8 cellular contexts compared by ENCODE assay signal in the genomic region with DNA sequence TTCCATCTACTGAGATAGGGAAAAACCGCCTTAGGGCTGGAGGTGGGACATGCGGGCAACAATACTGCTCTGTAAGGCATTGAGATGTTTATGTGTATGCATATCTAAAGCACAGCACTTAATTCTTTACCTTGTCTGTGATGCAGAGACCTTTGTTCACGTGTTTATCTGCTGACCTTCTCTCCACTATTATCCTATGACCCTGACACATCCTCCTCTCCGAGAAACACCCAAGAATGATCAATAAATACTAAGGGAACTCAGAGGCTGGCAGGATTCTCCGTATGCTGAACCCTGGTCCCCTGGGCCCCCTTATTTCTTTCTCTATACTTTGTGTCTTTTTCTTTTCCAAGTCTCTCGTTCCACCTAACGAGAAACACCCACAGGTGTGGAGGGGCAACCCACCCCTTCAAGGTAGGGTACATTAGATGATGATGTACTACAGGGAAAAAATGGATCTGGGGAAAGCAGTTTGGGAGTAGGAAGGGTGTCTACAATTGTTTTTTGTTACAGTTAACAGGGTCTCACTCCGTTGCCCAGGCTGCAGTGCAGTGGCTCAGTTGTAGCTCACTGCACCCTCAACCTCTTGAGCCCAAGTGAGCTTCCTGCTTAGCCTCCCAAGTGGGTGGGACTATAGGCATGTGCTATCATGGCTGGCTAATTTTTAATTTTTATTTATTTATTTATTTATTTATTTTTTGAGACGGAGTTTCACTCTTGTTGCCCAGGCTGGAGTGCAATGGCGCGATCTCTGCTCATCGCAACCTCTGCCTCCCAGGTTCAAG. TPM values are rescaled to one million over a fixed set of nuclear protein-coding genes. Genes with fewer than 3 reads are reported as not detected.
DNase-seq lines count a peak whose midpoint lies in the region; ATAC-seq, FAIRE-seq and TF ChIP-seq lines count a peak whose summit lies in the region.
"Not testable (repeated sequence)": the region's sequence is repeated elsewhere in the genome, so short reads cannot be mapped to it uniquely, and the experiment has no call there.

No MANE protein-coding gene starts in this region.

- H3K23me2 ChIP-seq in H1 (ENCODE audit: low read depth, low read length) = not testable (repeated sequence)

- H3K27ac Mint-ChIP-seq in Caco-2 (ENCODE audit: unreplicated experiment) (peak overlapping the region; percentile 87), nephron (peak overlapping the region; percentile 80 to 96 (median 94)), type B pancreatic cell (peak overlapping the region; percentile 94)

- CTCF ChIA-PET in Caco-2 (lab: Charles Lee) (interaction anchor here (2.5 kb wide), 1 partner anchor 43 kb away, joined by 9 read pairs; no protein-coding TSS in a partner anchor), H1 (lab: Charles Lee; ENCODE audit: partially characterized antibody) (interaction anchor here (0.6 to 1.3 kb wide), 2 partner anchors 36 to 40 kb away, joined by 4 to 5 read pairs; no protein-coding TSS in a partner anchor)

- intact Hi-C loops in Caco-2 (cut with micrococcal nuclease; ENCODE audit: unreplicated experiment); right lobe of liver (cut with DNase I): not testable (repeated sequence)

- H3K79me1 ChIP-seq in H1 (ENCODE audit: low read depth, low read length) = not testable (repeated sequence)

- H3K18ac ChIP-seq in H1 (ENCODE audit: extremely low read depth, low read length) = peak overlapping the region; percentile 100

- H2BK15ac ChIP-seq in H1 (ENCODE audit: low read length) = peak overlapping the region; percentile 95; the same call in 1 of the 2 replicates

- in situ Hi-C loops in SK-MEL-5 (cut with HindIII; ENCODE audit: low pct_unique_long_range_greater_than_20kb, low sequenced_read_pairs) = not testable (repeated sequence)

- H3K27me3 ChIP-seq in Caco-2 (replicated peaks; ENCODE audit: control insufficient read depth, insufficient read depth, low read length); HUES6 (ENCODE audit: control insufficient read depth, insufficient read depth, low read length); H1 (replicated peaks in 1 of 4; ENCODE audit: control insufficient read depth in 3 of 4, extremely low read depth in 1 of 4, insufficient read depth in 3 of 4, low read length in 3 of 4); iPS DF 6.9 (ENCODE audit: control insufficient read depth, insufficient read depth, low read length); right lobe of liver: not testable (repeated sequence)

- H3K56ac ChIP-seq in H1 (replicated peaks; ENCODE audit: insufficient read length, low read depth, low read length) = not testable (repeated sequence)

- peak overlapping the region; percentile 91 for H2BK5ac ChIP-seq in H1 (ENCODE audit: low read depth, low read length)

- H3K36me3 Mint-ChIP-seq in Caco-2 (ENCODE audit: insufficient read depth, unreplicated experiment) = peaks cover 48% of the 10 kb centered on the region
- not testable (repeated sequence) for H3K36me3 Mint-ChIP-seq in nephron (ENCODE audit: low read depth); type B pancreatic cell

- TF ChIP-seq POLR2A in H1 (IDR thresholded peaks at IDR 0.05; ENCODE audit: control extremely low read depth in 1 of 2, low read depth in 2 of 2, low read length in 2 of 2); right lobe of liver (IDR thresholded peaks at IDR 0.05): not testable (repeated sequence)

- peak in 3 of 4 donors; percentile 36 to 54 (median 44) for ATAC-seq in right lobe of liver

- H3K4me3 ChIP-seq in Caco-2 (ENCODE audit: low read depth, low read length) (peak overlapping the region; percentile 17; the same call in 1 of the 2 replicates), HUES6 (ENCODE audit: low read depth, low read length) (peak overlapping the region; percentile 32), H1 (ENCODE audit: extremely low read depth in 1 of 4, insufficient read depth in 2 of 4, low read depth in 3 of 4, low read length in 4 of 4) (peak overlapping the region in 1 of 4 experiments; percentile 39; a peak in 1 of 8 replicates)
- not testable (repeated sequence) for H3K4me3 ChIP-seq in iPS DF 6.9 (ENCODE audit: low read length); right lobe of liver

- H3K9me3 Mint-ChIP-seq in Caco-2 (ENCODE audit: unreplicated experiment); nephron; type B pancreatic cell: not testable (repeated sequence)

- peaks cover 87% of the 10 kb centered on the region for H3K4me1 ChIP-seq in Caco-2
- H3K4me1 ChIP-seq in HUES6 (ENCODE audit: control insufficient read depth, insufficient read depth, low read length) = peaks cover 44% of the 10 kb centered on the region
- H3K4me1 ChIP-seq in H1 (replicated peaks in 1 of 4; ENCODE audit: control insufficient read depth in 3 of 4, insufficient read depth in 4 of 4, low read length in 3 of 4) = peaks cover 4 to 16% (median 10%) of the 10 kb centered on the region in 4 experiments
- not testable (repeated sequence) for H3K4me1 ChIP-seq in iPS DF 6.9 (ENCODE audit: control insufficient read depth, insufficient read depth, low read length)
- H3K4me1 ChIP-seq in right lobe of liver = peaks cover 0 to 22% (median 0%) of the 10 kb centered on the region in 4 donors

- H2BK120ac ChIP-seq in H1 (replicated peaks; ENCODE audit: low read depth, low read length) = peak overlapping the region; percentile 100

- H3K9ac ChIP-seq in HUES6 (ENCODE audit: low read length) (peak overlapping the region; percentile 86), H1 (replicated peaks in 1 of 4; ENCODE audit: extremely low read depth in 1 of 4, low read depth in 3 of 4, low read length in 3 of 4) (peak overlapping the region in 2 of 4 experiments; percentile 26 to 62; a peak in 2 of 7 replicates)

- peak overlapping the region; percentile 91; the same call in 1 of the 2 replicates for H2AK5ac ChIP-seq in H1 (ENCODE audit: low read depth, low read length)

- not testable (repeated sequence) for H3K23ac ChIP-seq in H1 (ENCODE audit: insufficient read length)

- TF ChIP-seq RAD21 in H1 (IDR thresholded peaks at IDR 0.05 in 1 of 2, conservative IDR thresholded peaks at IDR 0.05 in 1 of 2; ENCODE audit: low read depth in 2 of 2, low read length in 2 of 2) = not testable (repeated sequence)

- TF ChIP-seq CTCF in Caco-2 (IDR thresholded peaks at IDR 0.05; ENCODE audit: insufficient read depth in 1 of 2, low read depth in 1 of 2, low read length in 1 of 2, severe bottlenecking in 1 of 2, unreplicated experiment in 1 of 2); H1 (IDR thresholded peaks at IDR 0.05; ENCODE audit: control extremely low read depth in 1 of 3, insufficient read depth in 1 of 3, low read depth in 1 of 3, low read length in 3 of 3); right lobe of liver (IDR thresholded peaks at IDR 0.05); nephron (IDR thresholded peaks at IDR 0.05; ENCODE audit: unreplicated experiment in 3 of 3); type B pancreatic cell (conservative IDR thresholded peaks at IDR 0.05): not testable (repeated sequence)

- not testable (repeated sequence) for FAIRE-seq in H1 (lab: Jason Lieb, UNC)

- peak overlapping the region; percentile 63 for H3K4ac ChIP-seq in H1 (replicated peaks; ENCODE audit: insufficient read length, low read depth, low read length)

- peak overlapping the region; percentile 58 for H3K4me3 Mint-ChIP-seq in Caco-2 (ENCODE audit: unreplicated experiment)
- not testable (repeated sequence) for H3K4me3 Mint-ChIP-seq in nephron
- H3K4me3 Mint-ChIP-seq in type B pancreatic cell = peak overlapping the region; percentile 66

- not testable (repeated sequence) for H2AFZ ChIP-seq in H1 (ENCODE audit: low read length)

- H2BK20ac ChIP-seq in H1 (ENCODE audit: low read length) = 0 out of 2 replicates have a peak overlapping the region, but pooled peaks have one; percentile 90

- H3K9me3 ChIP-seq in Caco-2 = peaks cover 20% of the 10 kb centered on the region
- peaks cover 12% of the 10 kb centered on the region; the same call in 1 of the 2 replicates for H3K9me3 ChIP-seq in HUES6 (ENCODE audit: control insufficient read depth, insufficient read depth, low read depth, low read length)
- not testable (repeated sequence) for H3K9me3 ChIP-seq in H1 (ENCODE audit: insufficient read depth in 2 of 2, low read depth in 1 of 2, low read length in 1 of 2); iPS DF 6.9 (ENCODE audit: control insufficient read depth, insufficient read depth, low read length); right lobe of liver

- H3K14ac ChIP-seq in H1 (ENCODE audit: insufficient read length) = not testable (repeated sequence)

- peak overlapping the region; percentile 1 to 42; a peak in 3 of 4 replicates for H3K4me2 ChIP-seq in H1 (ENCODE audit: insufficient read depth in 1 of 2, low read depth in 2 of 2, low read length in 2 of 2)

- DNase-seq in Caco-2 = peak; percentile 43 to 55
- DNase-seq in SK-MEL-5 (ENCODE audit: low read depth, low spot score) = peak; percentile 68
- not testable (repeated sequence) for DNase-seq in H1 (ENCODE audit: low read depth in 1 of 2, low spot score in 2 of 2); iPS DF 6.9 (ENCODE audit: low read depth, low spot score); right lobe of liver; type B pancreatic cell (ENCODE audit: extremely low spot score, unreplicated experiment)

- H3K27ac ChIP-seq in HUES6 (ENCODE audit: low read depth, low read length) = peak overlapping the region; percentile 98
- peak overlapping the region; percentile 84; the same call in 1 of the 2 replicates for H3K27ac ChIP-seq in H1 (ENCODE audit: low read depth, low read length)
- H3K27ac ChIP-seq in iPS DF 6.9 (ENCODE audit: low read length) = peak overlapping the region; percentile 62
- not testable (repeated sequence) for H3K27ac ChIP-seq in right lobe of liver

- H3K4me1 Mint-ChIP-seq in Caco-2 (ENCODE audit: low read depth, unreplicated experiment) (peaks cover 34% of the 10 kb centered on the region), type B pancreatic cell (ENCODE audit: unreplicated experiment) (peaks cover 19% of the 10 kb centered on the region)
- H3K4me1 Mint-ChIP-seq in nephron = not testable (repeated sequence)

- peak overlapping the region; percentile 99; the same call in 1 of the 2 replicates for H2BK12ac ChIP-seq in H1 (ENCODE audit: low read depth, low read length)

- H4K8ac ChIP-seq in H1 (ENCODE audit: extremely low read depth, insufficient read depth, low read length) = peak overlapping the region; percentile 39; the same call in 1 of the 2 replicates

- peak overlapping the region; percentile 100 for H4K91ac ChIP-seq in H1 (replicated peaks; ENCODE audit: insufficient read length, low read length)

- TSS peak; percentile 21 for BruUV-seq in Caco-2 (replicated peaks; lab: Mats Ljungman, UMichigan)

- H3K36me3 ChIP-seq in Caco-2 (ENCODE audit: control insufficient read depth, insufficient read depth, low read length); HUES6 (ENCODE audit: control insufficient read depth, insufficient read depth, low read length); H1 (ENCODE audit: control insufficient read depth in 2 of 4, insufficient read depth in 4 of 4, low read length in 3 of 4); iPS DF 6.9 (ENCODE audit: control insufficient read depth, insufficient read depth, low read length); right lobe of liver: not testable (repeated sequence)

- peak overlapping the region; percentile 98 for H4K5ac ChIP-seq in H1 (ENCODE audit: insufficient read length, low read depth, low read length)

- POLR2A ChIA-PET in Caco-2 (lab: Charles Lee) (interaction anchor here (0.7 to 1.0 kb wide), 3 partner anchors 10 to 43 kb away, joined by 3 to 4 read pairs (median 4); partner anchors contain the start of gene SLC25A44), H1 (lab: Charles Lee; ENCODE audit: partially characterized antibody) (interaction anchor here (0.8 to 1.8 kb wide), 9 partner anchors 11 to 155 kb away, joined by 3 to 11 read pairs (median 3); partner anchors contain the start of gene PMF1)

- not testable (repeated sequence) for H3K27me3 Mint-ChIP-seq in Caco-2 (ENCODE audit: insufficient read depth, unreplicated experiment); nephron (ENCODE audit: low read depth); type B pancreatic cell

- not testable (repeated sequence) for H3K79me2 ChIP-seq in H1 (ENCODE audit: control insufficient read depth in 1 of 2, insufficient read depth in 2 of 2, low read length in 2 of 2)

- not testable (repeated sequence) for H4K20me1 ChIP-seq in H1 (replicated peaks in 1 of 2; ENCODE audit: control insufficient read depth in 1 of 2, insufficient read depth in 2 of 2, low read length in 2 of 2)

- 57% methylated on average over 12 of the region's 12 CpGs; no CpG with 5 or more reads in 1 of the 2 experiments for WGBS in H1 (ENCODE audit: extremely low coverage in 1 of 2, insufficient coverage in 1 of 2, insufficient read length in 1 of 2, insufficient replicate concordance in 2 of 2, low coverage in 1 of 2, low lambda C conversion rate in 2 of 2, missing lambda C conversion rate in 1 of 2), 2 experiments
- WGBS in iPS DF 6.9 (ENCODE audit: insufficient coverage, insufficient read length) = no CpG with 5 or more reads among the region's 12 CpGs
- WGBS in right lobe of liver (ENCODE audit: insufficient coverage, low coverage, low lambda C conversion rate, missing lambda C conversion rate) = 62% methylated on average over 12 of the region's 12 CpGs

- not testable (repeated sequence) for TF ChIP-seq EP300 in H1 (IDR thresholded peaks at IDR 0.05; ENCODE audit: borderline replicate concordance in 1 of 2, low read depth in 2 of 2, low read length in 2 of 2)

RNA-seq across cellular contexts. Expression of gene SLC25A44, which starts 11.7 kb away (rescaled TPM):
- total RNA-seq in Caco-2 (2022) = 29.3 and 31.1 TPM in 2 replicates
- 26.0 and 26.6 TPM in 2 replicates for total RNA-seq in SK-MEL-5 (2014; rRNA removed; shearing (Covaris generic))
- 40.9 and 51.5 TPM in 2 replicates for polyA plus RNA-seq in SK-MEL-5 (2015; cell fraction: cytosol; rRNA removed)
- 31.6 and 44.1 TPM in 2 replicates for polyA plus RNA-seq in SK-MEL-5 (2015; cell fraction: nucleus; rRNA removed)
- total RNA-seq in H1 (2021; fragmentation: NEBNext Ultra II Directional; extraction: Animal tissue kit (Norgen Biotek cat#: 25700)) = 23.4 and 31.4 TPM in 2 replicates
- polyA plus RNA-seq in H1 (2011; rRNA removed) = 27.0 and 32.1 TPM in 2 replicates
- 26.1 TPM for polyA plus RNA-seq in H1 (2011; cell fraction: cytosol; rRNA removed)
- polyA plus RNA-seq in H1 (2011; cell fraction: nucleus; rRNA removed) = 19.4 TPM
- 21.8 to 26.9 TPM (median 25.5 TPM) in 4 replicates for polyA plus RNA-seq in H1 (2012, experiment 1 of 2)
- polyA plus RNA-seq in H1 (2012, experiment 2 of 2) = 11.2 TPM
- polyA plus RNA-seq in H1 (2013, experiment 1 of 2) = 19.3 TPM
- 21.1 TPM for polyA plus RNA-seq in H1 (2013, experiment 2 of 2)
- polyA minus RNA-seq in H1 (2011; rRNA and poly(A)+ RNA removed) = 50.6 and 53.0 TPM in 2 replicates
- 18.2 TPM for polyA minus RNA-seq in H1 (2011; cell fraction: cytosol; rRNA and poly(A)+ RNA removed)
- 15.3 TPM for polyA minus RNA-seq in H1 (2011; cell fraction: nucleus; rRNA and poly(A)+ RNA removed)
- total RNA-seq in right lobe of liver = 10 to 100 TPM; 19.1 to 30.5 (median 20.0) TPM
- 18.6 and 21.8 TPM in 2 replicates for total RNA-seq in type B pancreatic cell (ENCODE audit: low replicate concordance)

RNA-seq across cellular contexts. Expression of gene SEMA4A, which starts 28.8 kb away (rescaled TPM):
- total RNA-seq in Caco-2 (2022) = 0.52 and 1.3 TPM in 2 replicates
- total RNA-seq in SK-MEL-5 (2014; rRNA removed; shearing (Covaris generic)) = 0.11 and 1.3 TPM in 2 replicates
- polyA plus RNA-seq in SK-MEL-5 (2015; cell fraction: cytosol; rRNA removed) = 0.13 and 0.33 TPM in 2 replicates
- polyA plus RNA-seq in SK-MEL-5 (2015; cell fraction: nucleus; rRNA removed) = 1.8 and 5.2 TPM in 2 replicates
- 5.9 and 7.3 TPM in 2 replicates for total RNA-seq in H1 (2021; fragmentation: NEBNext Ultra II Directional; extraction: Animal tissue kit (Norgen Biotek cat#: 25700))
- 10.6 and 12.0 TPM in 2 replicates for polyA plus RNA-seq in H1 (2011; rRNA removed)
- polyA plus RNA-seq in H1 (2011; cell fraction: cytosol; rRNA removed) = 10.3 TPM
- polyA plus RNA-seq in H1 (2011; cell fraction: nucleus; rRNA removed) = 27.7 TPM
- 5.9 to 11.9 TPM (median 8.7 TPM) in 4 replicates for polyA plus RNA-seq in H1 (2012, experiment 1 of 2)
- polyA plus RNA-seq in H1 (2012, experiment 2 of 2) = 6.4 TPM
- 6.5 TPM for polyA plus RNA-seq in H1 (2013, experiment 1 of 2)
- 6.3 TPM for polyA plus RNA-seq in H1 (2013, experiment 2 of 2)
- 11.9 TPM in 2 replicates for polyA minus RNA-seq in H1 (2011; rRNA and poly(A)+ RNA removed)
- 12.0 TPM for polyA minus RNA-seq in H1 (2011; cell fraction: cytosol; rRNA and poly(A)+ RNA removed)
- 15.1 TPM for polyA minus RNA-seq in H1 (2011; cell fraction: nucleus; rRNA and poly(A)+ RNA removed)
- total RNA-seq in right lobe of liver = 1 to 10 TPM in 4 of 6 experiments, under 1 TPM in 2; 0.62 to 2.6 (median 1.3) TPM
- 7.1 and 12.9 TPM in 2 replicates for total RNA-seq in type B pancreatic cell (ENCODE audit: low replicate concordance)

RNA-seq across cellular contexts. Expression of gene PMF1, which starts 30.6 kb away (rescaled TPM):
- total RNA-seq in Caco-2 (2022) (90.2 and 95.7 TPM in 2 replicates), right lobe of liver (10 to 100 TPM; 21.8 to 33.8 (median 24.8) TPM), type B pancreatic cell (ENCODE audit: low replicate concordance) (56.1 and 62.0 TPM in 2 replicates)
- total RNA-seq in SK-MEL-5 (2014; rRNA removed; shearing (Covaris generic)) = 60.3 and 64.4 TPM in 2 replicates
- 51.4 and 69.9 TPM in 2 replicates for polyA plus RNA-seq in SK-MEL-5 (2015; cell fraction: cytosol; rRNA removed)
- 35.5 and 41.7 TPM in 2 replicates for polyA plus RNA-seq in SK-MEL-5 (2015; cell fraction: nucleus; rRNA removed)
- 113 and 116 TPM in 2 replicates for total RNA-seq in H1 (2021; fragmentation: NEBNext Ultra II Directional; extraction: Animal tissue kit (Norgen Biotek cat#: 25700))
- 296 and 337 TPM in 2 replicates for polyA plus RNA-seq in H1 (2011; rRNA removed)
- 245 TPM for polyA plus RNA-seq in H1 (2011; cell fraction: cytosol; rRNA removed)
- polyA plus RNA-seq in H1 (2011; cell fraction: nucleus; rRNA removed) = 147 TPM
- 99.8 to 147 TPM (median 136 TPM) in 4 replicates for polyA plus RNA-seq in H1 (2012, experiment 1 of 2)
- 165 TPM for polyA plus RNA-seq in H1 (2012, experiment 2 of 2)
- 91.8 TPM for polyA plus RNA-seq in H1 (2013, experiment 1 of 2)
- polyA plus RNA-seq in H1 (2013, experiment 2 of 2) = 90.0 TPM
- 59.3 and 61.4 TPM in 2 replicates for polyA minus RNA-seq in H1 (2011; rRNA and poly(A)+ RNA removed)
- polyA minus RNA-seq in H1 (2011; cell fraction: cytosol; rRNA and poly(A)+ RNA removed) = 43.6 TPM
- polyA minus RNA-seq in H1 (2011; cell fraction: nucleus; rRNA and poly(A)+ RNA removed) = 23.0 TPM

RNA-seq across cellular contexts. Expression of gene BGLAP, which starts 59.8 kb away (rescaled TPM):
- total RNA-seq in Caco-2 (2022) = 1.3 and 2.0 TPM in 2 replicates
- total RNA-seq in SK-MEL-5 (2014; rRNA removed; shearing (Covaris generic)) = 0.48 TPM in 1 of 2 replicates, not detected in the other
- polyA plus RNA-seq in SK-MEL-5 (2015; cell fraction: cytosol; rRNA removed) = not detected in 2 replicates
- 0.73 and 1.2 TPM in 2 replicates for polyA plus RNA-seq in SK-MEL-5 (2015; cell fraction: nucleus; rRNA removed)
- total RNA-seq in H1 (2021; fragmentation: NEBNext Ultra II Directional; extraction: Animal tissue kit (Norgen Biotek cat#: 25700)) = 0.78 and 1.2 TPM in 2 replicates
- polyA plus RNA-seq in H1 (2011; rRNA removed) = 1.5 and 3.2 TPM in 2 replicates
- polyA plus RNA-seq in H1 (2011; cell fraction: cytosol; rRNA removed) = 1.9 TPM
- polyA plus RNA-seq in H1 (2011; cell fraction: nucleus; rRNA removed) = 7.6 TPM
- 0.84 to 3.5 TPM (median 2.3 TPM) in 4 replicates for polyA plus RNA-seq in H1 (2012, experiment 1 of 2)
- 1.1 TPM for polyA plus RNA-seq in H1 (2012, experiment 2 of 2)
- polyA plus RNA-seq in H1 (2013, experiment 1 of 2) = 0.95 TPM
- polyA plus RNA-seq in H1 (2013, experiment 2 of 2) = 0.44 TPM
- polyA minus RNA-seq in H1 (2011; rRNA and poly(A)+ RNA removed) = 0.60 and 0.88 TPM in 2 replicates
- polyA minus RNA-seq in H1 (2011; cell fraction: cytosol; rRNA and poly(A)+ RNA removed) = not detected
- polyA minus RNA-seq in H1 (2011; cell fraction: nucleus; rRNA and poly(A)+ RNA removed) = 3.2 TPM
- total RNA-seq in right lobe of liver = 1 to 10 TPM in 3 of 6 experiments, under 1 TPM in 1, not detected in 2; 0.44 to 1.5 (median 1.2) TPM
- 0.64 and 3.1 TPM in 2 replicates for total RNA-seq in type B pancreatic cell (ENCODE audit: low replicate concordance)
